Comparison of ENCODE assay signal across 14 cellular contexts in the genomic region with DNA sequence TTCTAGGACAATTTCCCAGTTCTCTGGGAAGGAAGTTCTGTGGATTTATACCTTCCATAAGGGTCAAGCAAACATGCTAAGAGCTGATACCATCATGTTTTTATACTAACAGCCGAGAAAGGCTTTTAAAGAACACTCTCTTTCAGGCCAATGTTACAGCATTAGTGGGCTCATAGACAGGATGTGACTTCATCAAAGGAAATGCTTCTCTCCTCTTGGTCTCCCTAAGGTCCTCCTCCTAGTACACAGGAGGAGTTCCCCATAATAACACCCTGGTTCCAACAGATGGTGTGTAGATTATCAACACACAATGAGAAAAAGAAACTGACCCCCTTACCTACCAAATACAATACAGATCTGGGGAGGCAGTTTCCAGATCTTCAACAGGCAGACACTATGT. TPM values are rescaled to one million over a fixed set of nuclear protein-coding genes. Genes with fewer than 3 reads are reported as not detected.
DNase-seq lines count a peak whose midpoint lies in the region; ATAC-seq, FAIRE-seq and TF ChIP-seq lines count a peak whose summit lies in the region.
"Had no signal": no experiment of that assay in that cellular context is flagged by ENCODE, and none has a peak within 500 bp of the region (broad histone marks: within the 10 kb centered on the region; RNA-seq: fewer than 3 reads in every experiment).

No MANE protein-coding gene starts in this region.

- FAIRE-seq in GM12891 (lab: Jason Lieb, UNC) = peak; percentile 68
- FAIRE-seq: HepG2 had no signal

- no peaks in the 10 kb centered on the region for H3K27me3 Mint-ChIP-seq in T-helper 17 cell
- H3K27me3 Mint-ChIP-seq: stimulated activated naive CD8-positive, alpha-beta T cell treated with anti-CD3 and anti-CD28 coated beads, Interleukin-15, Interleukin-2, amounts not matched to agents 100 ng/mL and 50 ng/mL, for 24 hours had no signal

- H3K9me3 ChIP-seq in T-helper 17 cell (ENCODE audit: control insufficient read depth, low read length, poor library complexity, severe bottlenecking) = no peaks in the 10 kb centered on the region

- H3K4me3 ChIP-seq in fibroblast of the aortic adventitia (ENCODE audit: low read depth, low read length) = no peak overlapping the region
- H3K4me3 ChIP-seq: lung had no signal

- no peak for TF ChIP-seq CTCF in fibroblast of the aortic adventitia (IDR thresholded peaks at IDR 0.05; ENCODE audit: insufficient read depth, low read length)

- peaks cover 4% of the 10 kb centered on the region for H3K36me3 Mint-ChIP-seq in T-helper 17 cell (ENCODE audit: low read depth)

- peak overlapping the region; percentile 2 for H3K27ac Mint-ChIP-seq in T-helper 17 cell
- H3K27ac Mint-ChIP-seq: activated naive CD4-positive, alpha-beta T cell treated with anti-CD3 and anti-CD28 coated beads for 36 hours had no signal

- H3K4me1 Mint-ChIP-seq in T-helper 17 cell = peaks cover 8% of the 10 kb centered on the region

- H3K4me3 Mint-ChIP-seq in T-helper 17 cell = no peak overlapping the region
- H3K4me3 Mint-ChIP-seq: activated naive CD4-positive, alpha-beta T cell treated with anti-CD3 and anti-CD28 coated beads for 36 hours; stimulated activated naive CD8-positive, alpha-beta T cell treated with anti-CD3 and anti-CD28 coated beads, Interleukin-15, Interleukin-2, amounts not matched to agents 100 ng/mL and 50 ng/mL, for 24 hours had no signal

- peak; percentile 51 for ATAC-seq in T-helper 17 cell
- ATAC-seq in GM21619 (IDR thresholded peaks at IDR 0.05; ENCODE audit: unreplicated experiment) = no peak
- ATAC-seq in left lobe of liver = no peak
- ATAC-seq: HepG2 had no signal

- DNase-seq in AG08395 (ENCODE audit: low spot score) (peak; percentile 42), GM12891 (ENCODE audit: insufficient read length, low spot score) (no peak), T-helper 17 cell (no peak), fibroblast of the aortic adventitia (ENCODE audit: low read depth) (peak; percentile 54), left lobe of liver (ENCODE audit: low spot score) (no peak), NCI-H146 (lab: John Stamatoyannopoulos, UW) (no peak)
- DNase-seq in activated effector memory CD4-positive, alpha-beta T cell treated with anti-CD3 and anti-CD28 coated beads, Interleukin-2, amount 50 U/mL, for 16 hours = no peak
- DNase-seq: activated naive CD4-positive, alpha-beta T cell treated with anti-CD3 and anti-CD28 coated beads for 36 hours; NCI-H524; stimulated activated CD4-positive, alpha-beta T cell treated with anti-CD3 and anti-CD28 coated beads, Interleukin-12 subunit alpha, Interleukin-12 subunit beta, amount 100 ng/mL, for 4 hours had no signal

- TF ChIP-seq POLR2A in GM12891 (IDR thresholded peaks at IDR 0.05; ENCODE audit: low read depth, low read length) = no peak

TF ChIP-seq in GM12891, 5 proteins besides CTCF, POLR2A, EP300 and RAD21:
- TF ChIP-seq PAX5 (IDR thresholded peaks at IDR 0.05; ENCODE audit: insufficient read depth, low read length, severe bottlenecking) (no peak), SPI1 (IDR thresholded peaks at IDR 0.05; ENCODE audit: low read depth, low read length) (no peak), TAF1 (IDR thresholded peaks at IDR 0.05; ENCODE audit: low read depth, low read length) (peak; percentile 20; the same call in 1 of the 2 replicates), POLR2AphosphoS5 (IDR thresholded peaks at IDR 0.05; ENCODE audit: low read depth, low read length) (no peak)

RNA-seq across cellular contexts. Expression of a gene that starts 26.7 kb away (rescaled TPM):
- polyA plus RNA-seq in GM12891 (2012; ENCODE audit: low read depth, missing spikeins) = not detected
- total RNA-seq in T-helper 17 cell = not detected
- 1.6 TPM in 1 of 2 replicates, not detected in the other for total RNA-seq in fibroblast of the aortic adventitia (ENCODE audit: low replicate concordance)
- not detected for total RNA-seq in left lobe of liver
- total RNA-seq: activated naive CD4-positive, alpha-beta T cell treated with anti-CD3 and anti-CD28 coated beads for 36 hours; HepG2 had no signal

Comparison
In these comparisons a context has a peak if more than half of its experiments do, and no peak if none do; other contexts are left out.
1. DNase-seq: peak in AG08395 (single experiment) and fibroblast of the aortic adventitia (single experiment); none in GM12891 (single experiment), T-helper 17 cell (0 of 3), left lobe of liver (single experiment), activated effector memory CD4-positive, alpha-beta T cell treated with anti-CD3 and anti-CD28 coated beads, Interleukin-2, amount 50 U/mL, for 16 hours (single experiment) and NCI-H146 (single experiment).